ENCODE assay signal across 17 cellular contexts in the genomic region with DNA sequence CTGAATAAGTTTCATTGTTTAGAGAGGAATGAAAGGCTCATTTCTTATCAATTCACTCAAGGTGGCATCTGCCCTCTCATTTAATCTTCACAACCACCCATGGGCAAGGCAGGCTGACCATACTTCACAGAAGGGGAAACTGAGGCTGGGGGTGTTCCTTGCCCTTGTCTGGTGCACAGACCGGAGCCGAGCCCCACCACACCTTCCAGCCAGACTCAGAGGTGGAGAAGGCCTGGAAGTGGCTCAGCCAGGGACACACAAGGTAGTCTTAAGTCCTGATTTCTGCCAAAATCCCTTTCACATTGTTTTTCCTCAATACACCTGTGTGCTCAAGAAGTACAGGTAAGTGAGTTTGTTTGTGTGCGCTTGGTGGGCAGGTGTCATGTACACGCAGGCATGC.
DNase-seq lines count a peak whose midpoint lies in the region; ATAC-seq and TF ChIP-seq lines count a peak whose summit lies in the region.
"Had no signal": no experiment of that assay in that cellular context is flagged by ENCODE, and none has a peak within 500 bp of the region (broad histone marks: within the 10 kb centered on the region; RNA-seq: fewer than 3 reads in every experiment).

No MANE protein-coding gene starts in this region.

- H3K27ac ChIP-seq in neural progenitor cell (no peak overlapping the region), sigmoid colon (no peak overlapping the region), uterus (no peak overlapping the region)

- H3K79me2 ChIP-seq in neural progenitor cell (ENCODE audit: low read depth) = no peaks in the 10 kb centered on the region

- no peak overlapping the region for H3K27ac Mint-ChIP-seq in natural killer cell treated with Interleukin-12 subunit alpha and Interleukin-12 subunit beta and Interleukin-15 and Interleukin-18, amount 100 ng/mL, for 72 hours
- H3K27ac Mint-ChIP-seq in natural killer cell (no peak overlapping the region), neural progenitor cell (peak overlapping the region; percentile 29)
- no peak overlapping the region for H3K27ac Mint-ChIP-seq in naive thymus-derived CD8-positive, alpha-beta T cell
- H3K27ac Mint-ChIP-seq: CD4-positive, alpha-beta memory T cell; GM23338 had no signal

- H3K4me1 ChIP-seq in neural progenitor cell (no peaks in the 10 kb centered on the region), sigmoid colon (no peaks in the 10 kb centered on the region), uterus (no peaks in the 10 kb centered on the region)

- no peak overlapping the region for H3K4me2 ChIP-seq in neural progenitor cell
- H3K4me2 ChIP-seq: GM23338 had no signal

- H4K20me1 ChIP-seq in neural progenitor cell (ENCODE audit: low read depth) = no peaks in the 10 kb centered on the region

- TF ChIP-seq CTCF in natural killer cell (IDR thresholded peaks at IDR 0.05) (no peak), neural progenitor cell (IDR thresholded peaks at IDR 0.05) (no peak), sigmoid colon (IDR thresholded peaks at IDR 0.05) (no peak), uterus (IDR thresholded peaks at IDR 0.05) (no peak)

- H3K4me3 ChIP-seq in neural progenitor cell (no peak overlapping the region), sigmoid colon (no peak overlapping the region), uterus (no peak overlapping the region)
- H3K4me3 ChIP-seq: GM23338 had no signal

- no peaks in the 10 kb centered on the region for H3F3A ChIP-seq in neural progenitor cell (ENCODE audit: low read depth)

- no peaks in the 10 kb centered on the region for H3K9me3 ChIP-seq in neural progenitor cell (ENCODE audit: low read depth)
- H3K9me3 ChIP-seq in sigmoid colon = no peaks in the 10 kb centered on the region
- no peaks in the 10 kb centered on the region for H3K9me3 ChIP-seq in uterus

- H3K4me3 Mint-ChIP-seq in natural killer cell treated with Interleukin-12 subunit alpha and Interleukin-12 subunit beta and Interleukin-15 and Interleukin-18, amount 100 ng/mL, for 72 hours = no peak overlapping the region
- H3K4me3 Mint-ChIP-seq in natural killer cell (no peak overlapping the region), neural progenitor cell (no peak overlapping the region)
- H3K4me3 Mint-ChIP-seq in naive thymus-derived CD8-positive, alpha-beta T cell = no peak overlapping the region
- H3K4me3 Mint-ChIP-seq: CD4-positive, alpha-beta memory T cell; GM23338; H9 had no signal

- H3K9me3 Mint-ChIP-seq in natural killer cell treated with Interleukin-12 subunit alpha and Interleukin-12 subunit beta and Interleukin-15 and Interleukin-18, amount 100 ng/mL, for 72 hours = no peaks in the 10 kb centered on the region
- H3K9me3 Mint-ChIP-seq in natural killer cell (no peaks in the 10 kb centered on the region), neural progenitor cell (no peaks in the 10 kb centered on the region)
- no peaks in the 10 kb centered on the region for H3K9me3 Mint-ChIP-seq in naive thymus-derived CD8-positive, alpha-beta T cell
- H3K9me3 Mint-ChIP-seq: CD4-positive, alpha-beta memory T cell; GM23338; H9 had no signal

- intact Hi-C loops in natural killer cell (cut with micrococcal nuclease) (no loop called here), sigmoid colon (cut with DNase I) (no loop called here), uterus (cut with DNase I; ENCODE audit: low total_unique reads) (no loop called here)

- no peaks in the 10 kb centered on the region for H3K36me3 ChIP-seq in neural progenitor cell
- H3K36me3 ChIP-seq in sigmoid colon = no peaks in the 10 kb centered on the region
- H3K36me3 ChIP-seq in uterus = no peaks in the 10 kb centered on the region

- no peaks in the 10 kb centered on the region for H3K36me3 Mint-ChIP-seq in natural killer cell treated with Interleukin-12 subunit alpha and Interleukin-12 subunit beta and Interleukin-15 and Interleukin-18, amount 100 ng/mL, for 72 hours
- H3K36me3 Mint-ChIP-seq in natural killer cell = no peaks in the 10 kb centered on the region
- no peaks in the 10 kb centered on the region for H3K36me3 Mint-ChIP-seq in neural progenitor cell
- no peaks in the 10 kb centered on the region for H3K36me3 Mint-ChIP-seq in naive thymus-derived CD8-positive, alpha-beta T cell
- H3K36me3 Mint-ChIP-seq: CD4-positive, alpha-beta memory T cell had no signal

- no peak for TF ChIP-seq EP300 in sigmoid colon (IDR thresholded peaks at IDR 0.05)

- POLR2A ChIA-PET in naive thymus-derived CD8-positive, alpha-beta T cell (lab: Charles Lee) = no interaction called here

- H3K27me3 Mint-ChIP-seq in natural killer cell treated with Interleukin-12 subunit alpha and Interleukin-12 subunit beta and Interleukin-15 and Interleukin-18, amount 100 ng/mL, for 72 hours = peaks cover 0 to 4% of the 10 kb centered on the region in 2 donors
- peaks cover 0 to 7% of the 10 kb centered on the region in 2 donors for H3K27me3 Mint-ChIP-seq in natural killer cell (ENCODE audit: low read depth in 2 of 2)
- peaks cover 11% of the 10 kb centered on the region for H3K27me3 Mint-ChIP-seq in neural progenitor cell (ENCODE audit: insufficient read depth, low read depth)
- peaks cover 1 to 16% (median 7%) of the 10 kb centered on the region in 5 donors for H3K27me3 Mint-ChIP-seq in naive thymus-derived CD8-positive, alpha-beta T cell

- H2AFZ ChIP-seq in neural progenitor cell (replicated peaks) = no peak overlapping the region
- H2AFZ ChIP-seq: GM23338 had no signal

- no peaks in the 10 kb centered on the region for H3K27me3 ChIP-seq in neural progenitor cell
- H3K27me3 ChIP-seq in sigmoid colon = peaks cover 0 to 3% (median 0%) of the 10 kb centered on the region in 3 donors
- H3K27me3 ChIP-seq in uterus = no peaks in the 10 kb centered on the region

- H3K4me1 Mint-ChIP-seq in natural killer cell treated with Interleukin-12 subunit alpha and Interleukin-12 subunit beta and Interleukin-15 and Interleukin-18, amount 100 ng/mL, for 72 hours (ENCODE audit: low read depth in 2 of 2) = no peaks in the 10 kb centered on the region
- no peaks in the 10 kb centered on the region for H3K4me1 Mint-ChIP-seq in natural killer cell
- H3K4me1 Mint-ChIP-seq in neural progenitor cell = peaks cover 3% of the 10 kb centered on the region
- H3K4me1 Mint-ChIP-seq in naive thymus-derived CD8-positive, alpha-beta T cell = no peaks in the 10 kb centered on the region
- H3K4me1 Mint-ChIP-seq: CD4-positive, alpha-beta memory T cell; GM23338 had no signal

- no peak overlapping the region for H3K9ac ChIP-seq in neural progenitor cell

- 93 to 96% methylated on average over 4 of the region's 4 CpGs for WGBS in sigmoid colon, 2 donors

- peak; percentile 45 for DNase-seq in natural killer cell treated with Interleukin-12 subunit alpha and Interleukin-12 subunit beta and Interleukin-15 and Interleukin-18, amount 100 ng/mL, for 72 hours (ENCODE audit: low spot score)
- DNase-seq in natural killer cell (no peak), neural progenitor cell (ENCODE audit: low spot score) (no peak), sigmoid colon (peak; percentile 18), uterus (no peak)
- DNase-seq in naive thymus-derived CD8-positive, alpha-beta T cell = no peak
- DNase-seq in stimulated activated naive CD4-positive, alpha-beta T cell treated with Interleukin-2 at 50 U/mL for 16 hours (lab: John Stamatoyannopoulos, UW) = no peak
- DNase-seq: C1 segment of cervical spinal cord; Calu3; CD4-positive, alpha-beta memory T cell; COR-L47; DMS53; DMS79 treated with DMSO at 0.1 percent for 48 hours; GF-D8; H9 had no signal

- no peak for TF ChIP-seq POLR2A in sigmoid colon (IDR thresholded peaks at IDR 0.05)
- TF ChIP-seq POLR2A in uterus (IDR thresholded peaks at IDR 0.05) = no peak

- ATAC-seq in natural killer cell treated with Interleukin-12 subunit alpha and Interleukin-12 subunit beta and Interleukin-15 and Interleukin-18, amount 100 ng/mL, for 72 hours = no peak
- ATAC-seq in natural killer cell = no peak
- no peak for ATAC-seq in naive thymus-derived CD8-positive, alpha-beta T cell
- ATAC-seq: GM23338, HCT116 had no signal

Comparison
In these comparisons a context has a peak if more than half of its experiments do, and no peak if none do; other contexts are left out.
1. DNase-seq: peak in natural killer cell treated with Interleukin-12 subunit alpha and Interleukin-12 subunit beta and Interleukin-15 and Interleukin-18, amount 100 ng/mL, for 72 hours (single experiment) and sigmoid colon (single experiment); none in natural killer cell (single experiment), neural progenitor cell (single experiment), uterus (0 of 2), naive thymus-derived CD8-positive, alpha-beta T cell (0 of 10) and stimulated activated naive CD4-positive, alpha-beta T cell treated with Interleukin-2 at 50 U/mL for 16 hours (single experiment).